15 cellular contexts compared by ENCODE assay signal in the genomic region with DNA sequence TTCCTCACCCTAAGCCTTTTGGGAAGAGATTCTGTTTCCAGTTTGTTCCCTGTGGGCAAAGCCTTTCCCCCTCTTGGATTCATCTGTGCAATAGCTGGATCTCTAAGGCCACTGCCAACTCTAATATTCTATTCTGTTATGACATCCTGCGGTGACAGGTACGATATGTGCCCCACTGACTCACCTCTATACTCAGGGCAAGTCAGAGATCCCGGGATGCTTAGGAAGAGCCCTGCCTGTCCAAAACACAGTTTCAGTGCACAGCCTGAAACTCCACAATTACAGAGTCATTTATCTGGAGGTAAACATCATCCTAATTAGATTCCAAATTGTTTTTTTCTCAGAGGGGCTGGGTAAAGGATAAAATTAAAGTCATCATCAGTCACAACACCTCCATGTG.
DNase-seq lines count a peak whose midpoint lies in the region; ATAC-seq, FAIRE-seq and TF ChIP-seq lines count a peak whose summit lies in the region.
"Had no signal": no experiment of that assay in that cellular context is flagged by ENCODE, and none has a peak within 500 bp of the region (broad histone marks: within the 10 kb centered on the region; RNA-seq: fewer than 3 reads in every experiment).

No MANE protein-coding gene starts in this region.

- ATAC-seq in HepG2, result 0 out of 3 replicates have a peak, but pooled peaks have one; percentile 16
- no peak for ATAC-seq in right lobe of liver
- 0 out of 3 replicates have a peak, but pooled peaks have one; percentile 19 for ATAC-seq in RWPE2 (ENCODE audit: low read depth)
- no peak for ATAC-seq in HG03097 (IDR thresholded peaks at IDR 0.05; ENCODE audit: low FRiP score, unreplicated experiment)
- no peak for ATAC-seq in GM21619 (IDR thresholded peaks at IDR 0.05; ENCODE audit: unreplicated experiment)

- no peak overlapping the region for H3K9ac ChIP-seq in HepG2 (ENCODE audit: insufficient read depth, low read depth, low read length)
- no peak overlapping the region for H3K9ac ChIP-seq in keratinocyte (ENCODE audit: control insufficient read depth, extremely low read depth, insufficient read depth, low read length)

- H3K9me3 ChIP-seq in HepG2 (ENCODE audit: low read length), result no peaks in the 10 kb centered on the region; the same call in 1 of the 2 replicates
- no peaks in the 10 kb centered on the region for H3K9me3 ChIP-seq in right lobe of liver
- H3K9me3 ChIP-seq in RWPE2 (ENCODE audit: severe bottlenecking), result no peaks in the 10 kb centered on the region
- H3K9me3 ChIP-seq in keratinocyte (ENCODE audit: control insufficient read depth, low read depth, low read length), result peaks cover 4% of the 10 kb centered on the region
- H3K9me3 ChIP-seq: SJCRH30 had no signal

- H3K27ac ChIP-seq in HepG2 (ENCODE audit: extremely low read length, insufficient read depth, low read length) (no peak overlapping the region), right lobe of liver (no peak overlapping the region), RWPE2 (ENCODE audit: poor library complexity, severe bottlenecking) (no peak overlapping the region), keratinocyte (ENCODE audit: control insufficient read depth, insufficient read depth, low read length) (no peak overlapping the region)
- H3K27ac ChIP-seq: SJCRH30 had no signal

- FAIRE-seq in HepG2 (lab: Jason Lieb, UNC), result no peak
- FAIRE-seq in keratinocyte (lab: Jason Lieb, UNC), result no peak
- FAIRE-seq: GM12892, RCC 7860 had no signal

- TF ChIP-seq POLR2A in HepG2 (IDR thresholded peaks at IDR 0.05; ENCODE audit: insufficient read depth in 1 of 2, low read depth in 2 of 2, low read length in 2 of 2) (no peak), right lobe of liver (IDR thresholded peaks at IDR 0.05) (no peak)

- H3K4me1 ChIP-seq in HepG2 (ENCODE audit: insufficient read depth, low read length) (no peaks in the 10 kb centered on the region), right lobe of liver (no peaks in the 10 kb centered on the region), RWPE2 (ENCODE audit: insufficient read depth, poor library complexity, severe bottlenecking) (no peaks in the 10 kb centered on the region), keratinocyte (ENCODE audit: control insufficient read depth, extremely low read depth, insufficient read depth, low read length) (peaks cover 7% of the 10 kb centered on the region)

- CTCF ChIA-PET in HepG2 (lab: Yijun Ruan, JAX; ENCODE audit: low intra/inter-chr PET ratio, low total read pairs), result interaction anchor here (0.6 to 1.5 kb wide), 2 partner anchors 228 to 261 kb away, joined by 3 to 7 read pairs; no protein-coding TSS in a partner anchor

- no peak for TF ChIP-seq CTCF in HepG2 (CRISPR knock-in tag; IDR thresholded peaks at IDR 0.05)
- no peak for TF ChIP-seq CTCF in right lobe of liver (IDR thresholded peaks at IDR 0.05)
- TF ChIP-seq CTCF in RWPE2 (IDR thresholded peaks at IDR 0.05; ENCODE audit: poor library complexity, severe bottlenecking), result no peak
- no peak for TF ChIP-seq CTCF in keratinocyte (optimal IDR thresholded peaks at IDR 0.05 in 1 of 3, IDR thresholded peaks at IDR 0.05 in 1 of 3, conservative IDR thresholded peaks at IDR 0.05 in 1 of 3; ENCODE audit: extremely low read depth in 1 of 3, insufficient read depth in 2 of 3, low read length in 3 of 3)

- no TSS peak for BruUV-seq in HepG2 (replicated peaks; lab: Mats Ljungman, UMichigan)

- in situ Hi-C loops in HepG2 (cut with HindIII; ENCODE audit: extremely low pct_ligation_motif_present, low pct_unique_long_range_greater_than_20kb), result loop anchor here (10.0 kb wide), 2 partner anchors 230 to 260 kb away; no protein-coding TSS in a partner anchor

- H4K20me1 ChIP-seq in HepG2 (ENCODE audit: insufficient read depth, low read length), result no peaks in the 10 kb centered on the region
- H4K20me1 ChIP-seq in keratinocyte (ENCODE audit: control insufficient read depth, extremely low read depth, insufficient read depth, low read length), result no peaks in the 10 kb centered on the region

- intact Hi-C loops in HepG2 (cut with micrococcal nuclease; ENCODE audit: unreplicated experiment) (loop anchor here (1.0 kb wide), 2 partner anchors 228 to 260 kb away; no protein-coding TSS in a partner anchor), right lobe of liver (cut with DNase I) (loop anchor here (10.0 kb wide), 2 partner anchors 230 to 240 kb away; no protein-coding TSS in a partner anchor)

- H2AFZ ChIP-seq in HepG2 (ENCODE audit: low read length), result no peak overlapping the region
- no peak overlapping the region for H2AFZ ChIP-seq in keratinocyte (ENCODE audit: control insufficient read depth, low read length)

- no peak overlapping the region for H3K4me3 ChIP-seq in HepG2 (replicated peaks in 1 of 3; ENCODE audit: insufficient read depth in 1 of 3, low read depth in 2 of 3, low read length in 3 of 3)
- no peak overlapping the region for H3K4me3 ChIP-seq in right lobe of liver
- no peak overlapping the region for H3K4me3 ChIP-seq in RWPE2 (ENCODE audit: severe bottlenecking)
- no peak overlapping the region for H3K4me3 ChIP-seq in keratinocyte (ENCODE audit: control insufficient read depth in 2 of 3, extremely low read depth in 1 of 3, insufficient read depth in 2 of 3, low read depth in 1 of 3, low read length in 3 of 3)
- H3K4me3 ChIP-seq: SJCRH30 had no signal

- dilution Hi-C loops in keratinocyte (cut with MboI; ENCODE audit: extremely low pct_ligation_motif_present, low sequenced_read_pairs), result no loop called here

- no peak for TF ChIP-seq RAD21 in HepG2 (CRISPR knock-in tag; IDR thresholded peaks at IDR 0.05)

- no peaks in the 10 kb centered on the region for H3K36me3 ChIP-seq in HepG2 (replicated peaks in 1 of 2; ENCODE audit: control insufficient read depth in 1 of 2, insufficient read depth in 2 of 2, low read length in 2 of 2)
- no peaks in the 10 kb centered on the region for H3K36me3 ChIP-seq in right lobe of liver
- H3K36me3 ChIP-seq in RWPE2 (ENCODE audit: low read depth), result no peaks in the 10 kb centered on the region
- no peaks in the 10 kb centered on the region for H3K36me3 ChIP-seq in keratinocyte (ENCODE audit: control insufficient read depth in 2 of 2, extremely low read depth in 1 of 2, insufficient read depth in 2 of 2, low read length in 2 of 2)
- H3K36me3 ChIP-seq: SJCRH30 had no signal

- no peak for TF ChIP-seq EP300 in HepG2 (IDR thresholded peaks at IDR 0.05; ENCODE audit: low read depth in 2 of 2, low read length in 2 of 2)
- no peak for TF ChIP-seq EP300 in HepG2 (CRISPR knock-in tag; IDR thresholded peaks at IDR 0.05; ENCODE audit: borderline replicate concordance)

- no peaks in the 10 kb centered on the region for H3K9me1 ChIP-seq in keratinocyte (ENCODE audit: control insufficient read depth, extremely low read depth, insufficient read depth, low read length)

- WGBS in HepG2 (ENCODE audit: low lambda C conversion rate), result 31% methylated on average over 3 of the region's 3 CpGs
- 86% methylated on average over 3 of the region's 3 CpGs for WGBS in right lobe of liver (ENCODE audit: insufficient coverage, low coverage, low lambda C conversion rate, missing lambda C conversion rate)

- DNase-seq in HepG2 (ENCODE audit: low spot score) (no peak), right lobe of liver (no peak), RWPE2 (ENCODE audit: low spot score) (no peak), keratinocyte (ENCODE audit: low read depth, low spot score) (no peak), HuH-7 (ENCODE audit: low spot score) (no peak), SHP77 treated with DMSO at 0.1 percent for 48 hours (lab: John Stamatoyannopoulos, UW) (no peak)
- DNase-seq: DND-41, HCEC 1CT, KG1, NCI-H1417 treated with DMSO at 0.1 percent for 48 hours had no signal

- H3K79me2 ChIP-seq in HepG2 (ENCODE audit: insufficient read depth, low read length) (no peaks in the 10 kb centered on the region), keratinocyte (ENCODE audit: control insufficient read depth, insufficient read depth, low read length) (no peaks in the 10 kb centered on the region)

- POLR2A ChIA-PET in HepG2 (lab: Yijun Ruan, JAX), result no interaction called here

- H3K4me2 ChIP-seq in HepG2 (ENCODE audit: low read depth, low read length), result no peak overlapping the region
- peak overlapping the region; percentile 22 for H3K4me2 ChIP-seq in keratinocyte (ENCODE audit: control insufficient read depth, extremely low read depth, insufficient read depth, low read depth, low read length)

- peaks cover 11 to 43% of the 10 kb centered on the region in 2 experiments; a peak in 2 of 5 replicates for H3K27me3 ChIP-seq in HepG2 (ENCODE audit: control insufficient read depth in 1 of 2, insufficient read depth in 2 of 2, low read length in 2 of 2)
- H3K27me3 ChIP-seq in right lobe of liver, result no peaks in the 10 kb centered on the region
- no peaks in the 10 kb centered on the region for H3K27me3 ChIP-seq in RWPE2 (ENCODE audit: insufficient read depth, poor library complexity, severe bottlenecking)
- no peaks in the 10 kb centered on the region for H3K27me3 ChIP-seq in keratinocyte (ENCODE audit: control insufficient read depth, extremely low read depth, insufficient read depth, low read length)
- H3K27me3 ChIP-seq: SJCRH30 had no signal

TF ChIP-seq in HepG2, 621 proteins besides CTCF, POLR2A, EP300 and RAD21 (continues in another document):
- TF ChIP-seq SIX1 (CRISPR knock-in tag; IDR thresholded peaks at IDR 0.05; ENCODE audit: borderline replicate concordance) (no peak), SAFB2 (CRISPR knock-in tag; IDR thresholded peaks at IDR 0.05; ENCODE audit: borderline replicate concordance, low read depth) (no peak), SETDB1 (CRISPR knock-in tag; IDR thresholded peaks at IDR 0.05; ENCODE audit: borderline replicate concordance) (no peak), ZIK1 (CRISPR knock-in tag; IDR thresholded peaks at IDR 0.05; ENCODE audit: borderline replicate concordance, low read depth) (no peak), KAT8 (CRISPR knock-in tag; IDR thresholded peaks at IDR 0.05) (no peak), FOXK1 (CRISPR knock-in tag; IDR thresholded peaks at IDR 0.05; ENCODE audit: borderline replicate concordance, low read depth) (no peak)
- TF ChIP-seq, protein P1, sequence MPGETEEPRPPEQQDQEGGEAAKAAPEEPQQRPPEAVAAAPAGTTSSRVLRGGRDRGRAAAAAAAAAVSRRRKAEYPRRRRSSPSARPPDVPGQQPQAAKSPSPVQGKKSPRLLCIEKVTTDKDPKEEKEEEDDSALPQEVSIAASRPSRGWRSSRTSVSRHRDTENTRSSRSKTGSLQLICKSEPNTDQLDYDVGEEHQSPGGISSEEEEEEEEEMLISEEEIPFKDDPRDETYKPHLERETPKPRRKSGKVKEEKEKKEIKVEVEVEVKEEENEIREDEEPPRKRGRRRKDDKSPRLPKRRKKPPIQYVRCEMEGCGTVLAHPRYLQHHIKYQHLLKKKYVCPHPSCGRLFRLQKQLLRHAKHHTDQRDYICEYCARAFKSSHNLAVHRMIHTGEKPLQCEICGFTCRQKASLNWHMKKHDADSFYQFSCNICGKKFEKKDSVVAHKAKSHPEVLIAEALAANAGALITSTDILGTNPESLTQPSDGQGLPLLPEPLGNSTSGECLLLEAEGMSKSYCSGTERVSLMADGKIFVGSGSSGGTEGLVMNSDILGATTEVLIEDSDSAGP (CRISPR knock-in tag; IDR thresholded peaks at IDR 0.05; ENCODE audit: borderline replicate concordance), result no peak

Comparison
In these comparisons a context has a peak if more than half of its experiments do, and no peak if none do; other contexts are left out.
1. ATAC-seq: peak in HepG2 (single experiment) and RWPE2 (single experiment); none in right lobe of liver (0 of 4), HG03097 (single experiment) and GM21619 (single experiment).